ENCODE assay signal across 26 cellular contexts in the genomic region with DNA sequence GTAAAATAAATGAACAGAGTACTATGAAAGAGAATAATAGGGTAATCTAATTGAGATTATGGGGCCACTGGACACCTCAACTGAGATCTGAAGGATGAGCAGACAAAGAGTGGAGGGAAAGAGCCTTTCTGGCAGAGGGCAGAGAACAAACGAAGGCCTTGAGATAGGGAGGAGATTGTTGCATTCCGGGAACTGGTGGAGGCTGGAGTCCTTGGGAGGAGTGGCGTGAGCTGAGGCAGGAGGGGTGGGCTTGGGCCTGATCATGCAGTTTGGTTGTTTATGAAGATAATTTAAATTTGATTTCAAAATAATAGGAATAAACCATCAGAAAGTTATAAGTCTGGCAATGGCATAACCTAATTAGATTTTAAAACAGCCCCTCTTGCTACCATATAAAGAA. TPM values are rescaled to one million over a fixed set of nuclear protein-coding genes. Genes with fewer than 3 reads are reported as not detected.
DNase-seq lines count a peak whose midpoint lies in the region; ATAC-seq and TF ChIP-seq lines count a peak whose summit lies in the region.
"Had no signal": no experiment of that assay in that cellular context is flagged by ENCODE, and none has a peak within 500 bp of the region (broad histone marks: within the 10 kb centered on the region; RNA-seq: fewer than 3 reads in every experiment).

No MANE protein-coding gene starts in this region.

- H3K4me3 ChIP-seq in CD4-positive, CD25-positive, alpha-beta regulatory T cell (ENCODE audit: low read depth, low read length) = no peak overlapping the region
- no peak overlapping the region for H3K4me3 ChIP-seq in ascending aorta
- no peak overlapping the region for H3K4me3 ChIP-seq in mesenchymal stem cell (ENCODE audit: insufficient read depth in 1 of 2, low read depth in 1 of 2, low read length in 2 of 2)
- no peak overlapping the region for H3K4me3 ChIP-seq in thoracic aorta
- H3K4me3 ChIP-seq: BLaER1 treated with 17β-estradiol and CSF1 and Interleukin-3, amounts not matched to agents 10 nM and 100 nM; psoas muscle had no signal

- H2BK120ac ChIP-seq in mesenchymal stem cell (ENCODE audit: low read depth, low read length) (no peak overlapping the region), H9 (ENCODE audit: low read depth, low read length, poor library complexity, severe bottlenecking) (no peak overlapping the region)

- TF ChIP-seq CTCF in ascending aorta (IDR thresholded peaks at IDR 0.05) (no peak), thoracic aorta (IDR thresholded peaks at IDR 0.05) (no peak), H9 (conservative IDR thresholded peaks at IDR 0.05) (no peak)

- H3K9ac ChIP-seq in mesenchymal stem cell (ENCODE audit: low read length) (peak overlapping the region; percentile 85), H9 (ENCODE audit: extremely low read depth, insufficient read length, low read length) (no peak overlapping the region)
- H3K9ac ChIP-seq: BLaER1 treated with 17β-estradiol and CSF1 and Interleukin-3, amounts not matched to agents 10 nM and 100 nM had no signal

- H3K9me3 Mint-ChIP-seq in CD4-positive, CD25-positive, alpha-beta regulatory T cell = peaks cover 0 to 4% (median 2%) of the 10 kb centered on the region in 7 donors
- H3K9me3 Mint-ChIP-seq in H9 = peaks cover 0 to 5% of the 10 kb centered on the region in 2 experiments; a peak in 3 of 5 replicates

- H4K8ac ChIP-seq in mesenchymal stem cell (ENCODE audit: low read length) = no peak overlapping the region
- H4K8ac ChIP-seq in H9 (replicated peaks; ENCODE audit: insufficient read length, low read depth, low read length) = no peak overlapping the region

- H4K91ac ChIP-seq in mesenchymal stem cell (ENCODE audit: low read length) = no peak overlapping the region
- no peak overlapping the region for H4K91ac ChIP-seq in H9 (ENCODE audit: insufficient read length, low read depth, low read length)

- no peak overlapping the region for H3K4me3 Mint-ChIP-seq in CD4-positive, CD25-positive, alpha-beta regulatory T cell
- H3K4me3 Mint-ChIP-seq in H9 = no peak overlapping the region
- H3K4me3 Mint-ChIP-seq: activated CD4-positive, alpha-beta T cell treated with anti-CD3 and anti-CD28 coated beads for 36 hours; activated CD8-positive, alpha-beta T cell treated with anti-CD3 and anti-CD28 coated beads, Interleukin-2, amount 10 ng/mL, durations not matched to agents 7 days and 5 days; activated naive CD4-positive, alpha-beta T cell treated with anti-CD3 and anti-CD28 coated beads, Interleukin-2, amount 10 ng/mL, durations not matched to agents 7 days and 5 days; activated T-helper 17 cell treated with anti-CD3 and anti-CD28 coated beads, Interleukin-2, amount 50 U/mL, for 72 hours; naive thymus-derived CD4-positive, alpha-beta T cell; stimulated activated memory B cell treated with anti-CD40 and anti-IgM and Interleukin-4, amounts not matched to agents 10 μg/mL and 1 μg/mL and 100 μg/mL, for 72 hours; T-helper 2 cell treated with Interferon-gamma antibody and Interleukin-4, amounts not matched to agents 5 μg/mL and 100 μg/mL, for 36 hours had no signal

- H3K27ac ChIP-seq in CD4-positive, CD25-positive, alpha-beta regulatory T cell (ENCODE audit: insufficient read depth, low read length, poor library complexity, severe bottlenecking) = no peak overlapping the region
- H3K27ac ChIP-seq in ascending aorta (peak overlapping the region; percentile 62 to 73), mesenchymal stem cell (ENCODE audit: low read length, poor library complexity, severe bottlenecking) (no peak overlapping the region), thoracic aorta (peak overlapping the region; percentile 32 to 37), H9 (ENCODE audit: insufficient read length, low read depth, low read length) (no peak overlapping the region)
- H3K27ac ChIP-seq: BLaER1 treated with 17β-estradiol and CSF1 and Interleukin-3, amounts not matched to agents 10 nM and 100 nM; psoas muscle had no signal

- no peak overlapping the region for H2BK20ac ChIP-seq in H9 (ENCODE audit: low read depth, low read length, poor library complexity, severe bottlenecking)

- no peak overlapping the region for H3K18ac ChIP-seq in mesenchymal stem cell (ENCODE audit: low read depth in 1 of 2, low read length in 2 of 2)
- no peak overlapping the region for H3K18ac ChIP-seq in H9 (ENCODE audit: insufficient read length, low read depth, low read length)

- H3K4me1 ChIP-seq in CD4-positive, CD25-positive, alpha-beta regulatory T cell (ENCODE audit: control insufficient read depth, insufficient read depth, low read length, poor library complexity, severe bottlenecking) = no peaks in the 10 kb centered on the region
- H3K4me1 ChIP-seq in ascending aorta (peaks cover 3 to 4% of the 10 kb centered on the region in 2 donors), mesenchymal stem cell (ENCODE audit: control insufficient read depth, insufficient read depth, low read depth, low read length) (no peaks in the 10 kb centered on the region), thoracic aorta (ENCODE audit: control insufficient read depth in 1 of 2, low read depth in 2 of 2) (peaks cover 5 to 22% of the 10 kb centered on the region in 2 donors), H9 (ENCODE audit: insufficient read depth, low read length) (no peaks in the 10 kb centered on the region)
- H3K4me1 ChIP-seq: BLaER1 treated with 17β-estradiol and CSF1 and Interleukin-3, amounts not matched to agents 10 nM and 100 nM; Caco-2 had no signal

- no peaks in the 10 kb centered on the region for H3K79me1 ChIP-seq in mesenchymal stem cell (replicated peaks; ENCODE audit: low read length, poor library complexity, severe bottlenecking)
- H3K79me1 ChIP-seq in H9 (ENCODE audit: insufficient read depth, low read depth, low read length, poor library complexity, severe bottlenecking) = no peaks in the 10 kb centered on the region

- no peak overlapping the region for H3K4me2 ChIP-seq in mesenchymal stem cell (ENCODE audit: low read length, poor library complexity, severe bottlenecking)
- no peak overlapping the region for H3K4me2 ChIP-seq in H9 (ENCODE audit: insufficient read depth, insufficient read length, low read length)
- H3K4me2 ChIP-seq: BLaER1 treated with 17β-estradiol and CSF1 and Interleukin-3, amounts not matched to agents 10 nM and 100 nM had no signal

- no peaks in the 10 kb centered on the region for H3K79me2 ChIP-seq in H9 (ENCODE audit: insufficient read depth, low read length)

- ATAC-seq in CD4-positive, CD25-positive, alpha-beta regulatory T cell (ENCODE audit: low read depth in 2 of 2) = no peak
- ATAC-seq in thoracic aorta (ENCODE audit: insufficient number of reproducible peaks, low FRiP score, low read depth) = no peak
- ATAC-seq: activated CD4-positive, alpha-beta T cell treated with anti-CD3 and anti-CD28 coated beads for 36 hours; activated CD8-positive, alpha-beta T cell treated with anti-CD3 and anti-CD28 coated beads, Interleukin-2, amount 10 ng/mL, durations not matched to agents 7 days and 5 days; activated T-helper 17 cell treated with anti-CD3 and anti-CD28 coated beads, Interleukin-2, amount 50 U/mL, for 72 hours; naive thymus-derived CD4-positive, alpha-beta T cell; PC-3; stimulated activated memory B cell treated with anti-CD40 and anti-IgM and Interleukin-4, amounts not matched to agents 10 μg/mL and 1 μg/mL and 100 μg/mL, for 72 hours had no signal

- no peak overlapping the region for H3K23ac ChIP-seq in mesenchymal stem cell (ENCODE audit: low read length in 2 of 2)
- no peak overlapping the region for H3K23ac ChIP-seq in H9 (ENCODE audit: insufficient read length, low read depth, low read length)

- H3K9me3 ChIP-seq in CD4-positive, CD25-positive, alpha-beta regulatory T cell (ENCODE audit: control insufficient read depth in 2 of 2, low read length in 2 of 2) = peaks cover 0 to 4% of the 10 kb centered on the region in 2 experiments
- no peaks in the 10 kb centered on the region for H3K9me3 ChIP-seq in ascending aorta
- H3K9me3 ChIP-seq in mesenchymal stem cell (ENCODE audit: control insufficient read depth, low read length) = no peaks in the 10 kb centered on the region
- H3K9me3 ChIP-seq in thoracic aorta = no peaks in the 10 kb centered on the region
- no peaks in the 10 kb centered on the region for H3K9me3 ChIP-seq in H9 (ENCODE audit: control insufficient read depth, low read depth, low read length)
- H3K9me3 ChIP-seq: Caco-2, psoas muscle had no signal

- H3K27me3 ChIP-seq in CD4-positive, CD25-positive, alpha-beta regulatory T cell (ENCODE audit: control insufficient read depth, insufficient read depth, low read length) = peaks cover 4% of the 10 kb centered on the region
- H3K27me3 ChIP-seq in ascending aorta (no peaks in the 10 kb centered on the region), mesenchymal stem cell (ENCODE audit: control insufficient read depth in 1 of 2, insufficient read depth in 1 of 2, low read length in 2 of 2) (no peaks in the 10 kb centered on the region), thoracic aorta (replicated peaks; ENCODE audit: insufficient read depth) (no peaks in the 10 kb centered on the region), H9 (ENCODE audit: insufficient read depth, low read length) (no peaks in the 10 kb centered on the region)
- H3K27me3 ChIP-seq: BLaER1 treated with 17β-estradiol and CSF1 and Interleukin-3, amounts not matched to agents 10 nM and 100 nM had no signal

- no peak overlapping the region for H2BK5ac ChIP-seq in mesenchymal stem cell (ENCODE audit: low read depth, low read length, poor library complexity, severe bottlenecking)
- H2BK5ac ChIP-seq in H9 (ENCODE audit: insufficient read length, low read length) = no peak overlapping the region

- H3T11ph ChIP-seq in H9 (ENCODE audit: low read length) = no peak overlapping the region

- H3K14ac ChIP-seq in mesenchymal stem cell (ENCODE audit: low read length in 2 of 2) = no peak overlapping the region
- H3K14ac ChIP-seq in H9 (ENCODE audit: insufficient read depth, low read length) = no peak overlapping the region

- peak overlapping the region in 2 of 3 donors; percentile 49 to 55 for H3K27ac Mint-ChIP-seq in CD4-positive, CD25-positive, alpha-beta regulatory T cell
- no peak overlapping the region for H3K27ac Mint-ChIP-seq in H9
- H3K27ac Mint-ChIP-seq: activated CD4-positive, alpha-beta T cell treated with anti-CD3 and anti-CD28 coated beads for 36 hours; activated CD8-positive, alpha-beta T cell treated with anti-CD3 and anti-CD28 coated beads, Interleukin-2, amount 10 ng/mL, durations not matched to agents 7 days and 5 days; activated naive CD4-positive, alpha-beta T cell treated with anti-CD3 and anti-CD28 coated beads, Interleukin-2, amount 10 ng/mL, durations not matched to agents 7 days and 5 days; activated T-helper 17 cell treated with anti-CD3 and anti-CD28 coated beads, Interleukin-2, amount 50 U/mL, for 72 hours; naive thymus-derived CD4-positive, alpha-beta T cell; stimulated activated memory B cell treated with anti-CD40 and anti-IgM and Interleukin-4, amounts not matched to agents 10 μg/mL and 1 μg/mL and 100 μg/mL, for 72 hours; T-helper 2 cell treated with Interferon-gamma antibody and Interleukin-4, amounts not matched to agents 5 μg/mL and 100 μg/mL, for 36 hours had no signal

- H4K20me1 ChIP-seq in H9 (ENCODE audit: control insufficient read depth, insufficient read depth, insufficient read length) = no peaks in the 10 kb centered on the region
- H4K20me1 ChIP-seq: BLaER1 treated with 17β-estradiol and CSF1 and Interleukin-3, amounts not matched to agents 10 nM and 100 nM had no signal

- no peak overlapping the region for H3K4ac ChIP-seq in mesenchymal stem cell (ENCODE audit: low read depth in 1 of 2, low read length in 2 of 2)
- no peak overlapping the region for H3K4ac ChIP-seq in H9 (ENCODE audit: low read depth, low read length)

- DNase-seq in CD4-positive, CD25-positive, alpha-beta regulatory T cell = no peak
- no peak for DNase-seq in ascending aorta (ENCODE audit: low spot score in 2 of 2)
- no peak for DNase-seq in mesenchymal stem cell
- DNase-seq in thoracic aorta (ENCODE audit: low spot score) = no peak
- DNase-seq in DMS153 (lab: John Stamatoyannopoulos, UW) = no peak
- DNase-seq in H9 = no peak
- no peak for DNase-seq in SIG-M5 (lab: John Stamatoyannopoulos, UW)
- DNase-seq: activated CD4-positive, alpha-beta T cell treated with anti-CD3 and anti-CD28 coated beads for 36 hours; activated CD8-positive, alpha-beta T cell treated with anti-CD3 and anti-CD28 coated beads, Interleukin-2, amount 10 ng/mL, durations not matched to agents 7 days and 5 days; activated naive CD4-positive, alpha-beta T cell treated with anti-CD3 and anti-CD28 coated beads, Interleukin-2, amount 10 ng/mL, durations not matched to agents 7 days and 5 days; Caco-2; DMS79; MV-4-11; naive thymus-derived CD4-positive, alpha-beta T cell; NCI-H1436 treated with DMSO at 0.1 percent for 48 hours; NCI-H2081 treated with DMSO at 0.1 percent for 48 hours; NCI-H2227 treated with DMSO at 0.1 percent for 48 hours; NCI-H69; PC-3; psoas muscle; substantia nigra had no signal

- no peaks in the 10 kb centered on the region for H3K36me3 Mint-ChIP-seq in CD4-positive, CD25-positive, alpha-beta regulatory T cell
- H3K36me3 Mint-ChIP-seq in H9 (ENCODE audit: insufficient read depth in 1 of 3, low read depth in 3 of 3) = peaks cover 0 to 2% (median 0%) of the 10 kb centered on the region in 3 experiments; a peak in 1 of 7 replicates
- H3K36me3 Mint-ChIP-seq: activated naive CD4-positive, alpha-beta T cell treated with anti-CD3 and anti-CD28 coated beads, Interleukin-2, amount 10 ng/mL, durations not matched to agents 7 days and 5 days; naive thymus-derived CD4-positive, alpha-beta T cell; stimulated activated memory B cell treated with anti-CD40 and anti-IgM and Interleukin-4, amounts not matched to agents 10 μg/mL and 1 μg/mL and 100 μg/mL, for 72 hours had no signal

- no peaks in the 10 kb centered on the region for H3K36me3 ChIP-seq in CD4-positive, CD25-positive, alpha-beta regulatory T cell (ENCODE audit: control insufficient read depth, insufficient read depth, low read length)
- H3K36me3 ChIP-seq in ascending aorta (no peaks in the 10 kb centered on the region), mesenchymal stem cell (ENCODE audit: control insufficient read depth in 1 of 2, insufficient read depth in 2 of 2, low read depth in 1 of 2, low read length in 2 of 2) (peaks cover 0 to 5% of the 10 kb centered on the region in 2 experiments), thoracic aorta (no peaks in the 10 kb centered on the region)
- H3K36me3 ChIP-seq: BLaER1 treated with 17β-estradiol and CSF1 and Interleukin-3, amounts not matched to agents 10 nM and 100 nM had no signal

- no peaks in the 10 kb centered on the region for H3K23me2 ChIP-seq in H9 (ENCODE audit: insufficient read length, low read depth, low read length, poor library complexity, severe bottlenecking)

- peaks cover 17% of the 10 kb centered on the region for H3K27me3 Mint-ChIP-seq in CD4-positive, CD25-positive, alpha-beta regulatory T cell
- H3K27me3 Mint-ChIP-seq in H9 (ENCODE audit: low read depth) = no peaks in the 10 kb centered on the region
- H3K27me3 Mint-ChIP-seq: activated CD4-positive, alpha-beta T cell treated with anti-CD3 and anti-CD28 coated beads for 36 hours; activated T-helper 17 cell treated with anti-CD3 and anti-CD28 coated beads, Interleukin-2, amount 50 U/mL, for 72 hours; stimulated activated memory B cell treated with anti-CD40 and anti-IgM and Interleukin-4, amounts not matched to agents 10 μg/mL and 1 μg/mL and 100 μg/mL, for 72 hours had no signal

- H2AFZ ChIP-seq in mesenchymal stem cell (ENCODE audit: low read depth, low read length) = no peak overlapping the region
- H2AFZ ChIP-seq in H9 (ENCODE audit: low read length) = no peak overlapping the region

- H4K5ac ChIP-seq in H9 (ENCODE audit: insufficient read length, low read depth, low read length) = no peak overlapping the region

- H2BK15ac ChIP-seq in mesenchymal stem cell (ENCODE audit: low read depth, poor library complexity, severe bottlenecking) = no peak overlapping the region
- H2BK15ac ChIP-seq in H9 (ENCODE audit: low read depth, low read length) = no peak overlapping the region

- H3K4me1 Mint-ChIP-seq in CD4-positive, CD25-positive, alpha-beta regulatory T cell = no peaks in the 10 kb centered on the region
- peaks cover 0 to 2% of the 10 kb centered on the region in 2 experiments; a peak in 1 of 4 replicates for H3K4me1 Mint-ChIP-seq in H9
- H3K4me1 Mint-ChIP-seq: activated CD4-positive, alpha-beta T cell treated with anti-CD3 and anti-CD28 coated beads for 36 hours; activated naive CD4-positive, alpha-beta T cell treated with anti-CD3 and anti-CD28 coated beads, Interleukin-2, amount 10 ng/mL, durations not matched to agents 7 days and 5 days; activated T-helper 17 cell treated with anti-CD3 and anti-CD28 coated beads, Interleukin-2, amount 50 U/mL, for 72 hours; naive thymus-derived CD4-positive, alpha-beta T cell; stimulated activated memory B cell treated with anti-CD40 and anti-IgM and Interleukin-4, amounts not matched to agents 10 μg/mL and 1 μg/mL and 100 μg/mL, for 72 hours had no signal

- H2BK12ac ChIP-seq in mesenchymal stem cell (ENCODE audit: low read length in 2 of 2) (no peak overlapping the region), H9 (ENCODE audit: insufficient read length, low read depth, low read length) (no peak overlapping the region)

- H2AK5ac ChIP-seq in mesenchymal stem cell (ENCODE audit: low read length, severe bottlenecking) = no peak overlapping the region
- H2AK5ac ChIP-seq in H9 (ENCODE audit: insufficient read length, low read length) = no peak overlapping the region

- intact Hi-C loops in ascending aorta (cut with DNase I) = loop anchor here (10.0 kb wide), 1 partner anchor 60 kb away; the partner anchor contains the start of gene GALNT15

- WGBS in mesenchymal stem cell = 66% methylated on average over 2 of the region's 3 CpGs
- WGBS in H9 (ENCODE audit: extremely low coverage, insufficient read length, low lambda C conversion rate) = no CpG with 5 or more reads among the region's 3 CpGs

- H3K56ac ChIP-seq in H9 (ENCODE audit: insufficient read length, low read depth, low read length) = no peak overlapping the region

RNA-seq across cellular contexts. Expression of gene GALNT15, which starts 59.5 kb away (rescaled TPM):
- not detected for total RNA-seq in CD4-positive, CD25-positive, alpha-beta regulatory T cell
- not detected for polyA plus RNA-seq in CD4-positive, CD25-positive, alpha-beta regulatory T cell
- total RNA-seq in ascending aorta (222 TPM), thoracic aorta (100 to 1,000 TPM; 157 to 167 TPM), H9 (2021) (0.04 TPM in 1 of 2 replicates, not detected in the other)
- polyA plus RNA-seq in mesenchymal stem cell (2013, experiment 1 of 2) = 0.69 TPM
- 0.86 TPM for polyA plus RNA-seq in mesenchymal stem cell (2013, experiment 2 of 2)
- total RNA-seq: activated CD4-positive, alpha-beta T cell treated with anti-CD3 and anti-CD28 coated beads for 36 hours; activated CD8-positive, alpha-beta T cell treated with anti-CD3 and anti-CD28 coated beads, Interleukin-2, amount 10 ng/mL, durations not matched to agents 7 days and 5 days; Caco-2; PC-3 had no signal
- polyA plus RNA-seq: keratinocyte; naive thymus-derived CD4-positive, alpha-beta T cell had no signal

Comparison
In these comparisons a context has a peak if more than half of its experiments do, and no peak if none do; other contexts are left out.
1. H3K27ac ChIP-seq: peak in ascending aorta (2 of 2) and thoracic aorta (2 of 2); none in CD4-positive, CD25-positive, alpha-beta regulatory T cell (single experiment), mesenchymal stem cell (single experiment) and H9 (single experiment).
2. H3K27ac Mint-ChIP-seq: peak in CD4-positive, CD25-positive, alpha-beta regulatory T cell (2 of 3); none in H9 (0 of 3).
3. RNA of gene GALNT15, which starts 59.5 kb away (total RNA-seq): 222 TPM in ascending aorta (single experiment) and 157 to 167 TPM in thoracic aorta; not detected in CD4-positive, CD25-positive, alpha-beta regulatory T cell (single experiment) and 0.04 TPM in H9; every median in the first group is over 100 times any median in the second.